7 cellular contexts compared by ENCODE assay signal in the genomic region with DNA sequence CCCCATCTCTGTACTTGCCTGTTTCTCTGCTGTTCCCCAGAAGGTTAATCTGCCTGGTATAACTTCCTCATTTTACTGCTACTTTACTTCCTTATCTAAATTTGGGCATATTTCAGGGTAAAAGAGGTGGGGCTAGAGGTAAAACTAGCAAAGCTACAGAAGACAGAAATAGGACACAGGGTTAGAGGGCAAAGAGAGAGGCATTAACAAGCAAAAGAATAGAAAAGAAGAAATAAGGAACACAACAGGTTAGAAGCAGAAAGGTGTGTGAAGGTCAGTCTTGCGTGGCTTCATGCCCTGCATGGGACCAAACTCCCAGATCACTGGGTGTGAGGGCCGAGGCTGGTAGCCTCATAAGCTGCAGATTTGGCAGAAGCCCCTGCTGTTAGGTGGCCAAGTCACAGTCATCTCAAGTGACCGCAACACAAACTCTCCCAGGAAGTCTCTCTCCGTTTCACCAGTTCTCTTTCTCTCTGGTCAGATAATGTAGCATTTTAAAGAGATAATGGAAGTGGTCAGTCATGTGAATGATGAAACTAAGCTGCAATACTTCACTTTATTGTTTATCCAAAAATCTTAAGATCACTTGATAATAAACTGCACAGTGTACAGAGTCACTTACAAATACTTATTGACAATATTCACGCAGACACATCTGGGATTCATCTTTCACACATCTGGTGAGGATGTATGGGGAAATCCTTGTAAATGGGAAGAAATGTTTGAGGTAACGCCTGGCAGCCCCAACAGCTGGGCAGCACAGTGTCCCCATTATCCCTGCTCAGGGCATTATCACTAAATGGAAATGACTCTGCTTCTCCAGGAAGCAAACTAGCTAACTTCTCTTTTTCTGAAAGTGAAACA. TPM values are rescaled to one million over a fixed set of nuclear protein-coding genes. Genes with fewer than 3 reads are reported as not detected.
DNase-seq lines count a peak whose midpoint lies in the region; ATAC-seq, FAIRE-seq and TF ChIP-seq lines count a peak whose summit lies in the region.

No MANE protein-coding gene starts in this region.

- H3K9me3 Mint-ChIP-seq in stimulated activated effector memory CD8-positive, alpha-beta T cell treated with anti-CD3 and anti-CD28 coated beads, Interleukin-12 subunit alpha, Interleukin-12 subunit beta, amount 100 ng/mL, for 72 hours, result peaks cover 4% of the 10 kb centered on the region

- no peak overlapping the region for H3K4me3 ChIP-seq in smooth muscle cell

- no peak for DNase-seq in GM19239 (ENCODE audit: insufficient read length, low spot score)
- peak; percentile 91 for DNase-seq in SKM-1 (lab: John Stamatoyannopoulos, UW; ENCODE audit: unreplicated experiment)
- no peak for DNase-seq in stimulated activated effector memory CD8-positive, alpha-beta T cell treated with anti-CD3 and anti-CD28 coated beads, Interleukin-12 subunit alpha, Interleukin-12 subunit beta, amount 100 ng/mL, for 72 hours (ENCODE audit: low spot score in 2 of 2)
- no peak for DNase-seq in smooth muscle cell (lab: John Stamatoyannopoulos, UW; ENCODE audit: unreplicated experiment)
- DNase-seq in superior temporal gyrus (ENCODE audit: extremely low spot score), result no peak
- DNase-seq in stimulated activated naive CD4-positive, alpha-beta T cell (lab: John Stamatoyannopoulos, UW), result no peak

- H3K4me2 ChIP-seq in smooth muscle cell, result no peak overlapping the region

- H3K79me2 ChIP-seq in smooth muscle cell (ENCODE audit: low read depth), result no peaks in the 10 kb centered on the region

- no peaks in the 10 kb centered on the region for H3K4me1 ChIP-seq in smooth muscle cell (ENCODE audit: low read depth)

- H3K9ac ChIP-seq in smooth muscle cell (ENCODE audit: low read depth), result no peak overlapping the region

- peak; percentile 40 for ATAC-seq in HG03039 (IDR thresholded peaks at IDR 0.05; ENCODE audit: unreplicated experiment)
- no peak for ATAC-seq in stimulated activated effector memory CD8-positive, alpha-beta T cell treated with anti-CD3 and anti-CD28 coated beads, Interleukin-12 subunit alpha, Interleukin-12 subunit beta, amount 100 ng/mL, for 72 hours

- no peaks in the 10 kb centered on the region for H3K27me3 ChIP-seq in smooth muscle cell (ENCODE audit: low read depth)

- peaks cover 46% of the 10 kb centered on the region for H3K4me1 Mint-ChIP-seq in stimulated activated effector memory CD8-positive, alpha-beta T cell treated with anti-CD3 and anti-CD28 coated beads, Interleukin-12 subunit alpha, Interleukin-12 subunit beta, amount 100 ng/mL, for 72 hours

- no peak for TF ChIP-seq CTCF in smooth muscle cell (IDR thresholded peaks at IDR 0.05; ENCODE audit: borderline replicate concordance, insufficient read depth, poor library complexity, severe bottlenecking)

- H2AFZ ChIP-seq in smooth muscle cell (ENCODE audit: low read depth), result no peak overlapping the region

- H3K4me3 Mint-ChIP-seq in stimulated activated effector memory CD8-positive, alpha-beta T cell treated with anti-CD3 and anti-CD28 coated beads, Interleukin-12 subunit alpha, Interleukin-12 subunit beta, amount 100 ng/mL, for 72 hours, result peak overlapping the region; percentile 19

- WGBS in smooth muscle cell (ENCODE audit: low lambda C conversion rate), result 76% methylated on average over 6 of the region's 6 CpGs

- no peak overlapping the region for H3K27ac ChIP-seq in smooth muscle cell (ENCODE audit: low read depth)

- no peaks in the 10 kb centered on the region for H3K36me3 ChIP-seq in smooth muscle cell (ENCODE audit: low read depth)

- H3F3A ChIP-seq in smooth muscle cell (ENCODE audit: low read depth), result no peaks in the 10 kb centered on the region

- H4K20me1 ChIP-seq in smooth muscle cell (ENCODE audit: low read depth), result no peaks in the 10 kb centered on the region

- H3K36me3 Mint-ChIP-seq in stimulated activated effector memory CD8-positive, alpha-beta T cell treated with anti-CD3 and anti-CD28 coated beads, Interleukin-12 subunit alpha, Interleukin-12 subunit beta, amount 100 ng/mL, for 72 hours, result peaks cover under 1% of the 10 kb centered on the region

- H3K9me3 ChIP-seq in smooth muscle cell (replicated peaks; ENCODE audit: low read depth), result peaks cover 1% of the 10 kb centered on the region

- H3K27ac Mint-ChIP-seq in stimulated activated effector memory CD8-positive, alpha-beta T cell treated with anti-CD3 and anti-CD28 coated beads, Interleukin-12 subunit alpha, Interleukin-12 subunit beta, amount 100 ng/mL, for 72 hours, result peak overlapping the region; percentile 72

- FAIRE-seq in GM19239 (lab: Jason Lieb, UNC), result peak; percentile 97

RNA-seq across cellular contexts. Expression of a gene that starts 16.4 kb away (rescaled TPM):
- total RNA-seq in smooth muscle cell, result 3.8 and 6.0 TPM in 2 replicates
- 1.8 and 6.6 TPM in 2 replicates for polyA plus RNA-seq in smooth muscle cell
